Comparison of ENCODE assay signal across 20 cellular contexts in the genomic region with DNA sequence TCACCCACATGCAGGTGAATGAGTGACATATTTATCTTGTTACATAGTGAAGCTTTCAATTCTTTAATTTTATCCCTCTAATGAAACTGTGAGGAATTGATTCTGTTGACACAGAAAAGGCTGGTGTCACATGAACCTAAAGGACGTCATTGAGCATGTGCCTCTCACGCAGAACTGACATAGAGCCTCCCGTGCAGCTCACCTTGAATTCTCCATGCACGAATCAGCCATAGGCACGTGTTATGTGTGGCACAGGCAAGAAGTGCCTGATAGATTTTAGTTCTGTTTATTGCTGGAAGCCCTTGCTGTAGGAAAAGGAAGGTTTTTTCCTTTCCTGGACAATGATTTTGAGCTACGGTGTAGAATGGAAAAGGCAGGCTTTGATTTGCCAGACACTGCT. TPM values are rescaled to one million over a fixed set of nuclear protein-coding genes. Genes with fewer than 3 reads are reported as not detected.
DNase-seq lines count a peak whose midpoint lies in the region; ATAC-seq, FAIRE-seq and TF ChIP-seq lines count a peak whose summit lies in the region.
"Had no signal": no experiment of that assay in that cellular context is flagged by ENCODE, and none has a peak within 500 bp of the region (broad histone marks: within the 10 kb centered on the region; RNA-seq: fewer than 3 reads in every experiment).

No MANE protein-coding gene starts in this region.

- no peak overlapping the region for H4K91ac ChIP-seq in IMR-90 (ENCODE audit: insufficient read depth, low read depth, low read length)

- ATAC-seq in activated naive CD8-positive, alpha-beta T cell treated with anti-CD3 and anti-CD28 coated beads, Interleukin-2, amount 10 ng/mL, durations not matched to agents 7 days and 5 days (ENCODE audit: low read depth) = no peak
- no peak for ATAC-seq in IMR-90 (ENCODE audit: low read depth)
- ATAC-seq in activated CD8-positive, alpha-beta T cell treated with anti-CD3 and anti-CD28 coated beads for 36 hours = no peak
- ATAC-seq in naive thymus-derived CD4-positive, alpha-beta T cell = no peak
- ATAC-seq: CD8-positive, alpha-beta T cell had no signal

- H3K27ac Mint-ChIP-seq in activated naive CD8-positive, alpha-beta T cell treated with anti-CD3 and anti-CD28 coated beads, Interleukin-2, amount 10 ng/mL, durations not matched to agents 7 days and 5 days = peak overlapping the region; percentile 86
- H3K27ac Mint-ChIP-seq in activated naive CD8-positive, alpha-beta T cell treated with anti-CD3 and anti-CD28 coated beads for 36 hours = no peak overlapping the region
- H3K27ac Mint-ChIP-seq in activated CD8-positive, alpha-beta T cell treated with anti-CD3 and anti-CD28 coated beads for 36 hours = peak overlapping the region; percentile 15
- peak overlapping the region in 8 of 9 donors; percentile 7 to 98 (median 62) for H3K27ac Mint-ChIP-seq in naive thymus-derived CD4-positive, alpha-beta T cell
- H3K27ac Mint-ChIP-seq in CD14-positive monocyte = no peak overlapping the region
- H3K27ac Mint-ChIP-seq in activated T-helper 1 cell treated with anti-CD3 and anti-CD28 coated beads, Interleukin-12 subunit alpha, Interleukin-12 subunit beta, Interleukin-2, Interleukin-4 antibody, amounts not matched to agents 30 ng/mL and 10 ng/mL and 1 ng/mL, durations not matched to agents 14 hours and 24 hours and 36 hours = no peak overlapping the region

- POLR2A ChIA-PET in activated naive CD8-positive, alpha-beta T cell treated with anti-CD3 and anti-CD28 coated beads, Interleukin-2, amount 10 ng/mL, durations not matched to agents 7 days and 5 days (lab: Charles Lee) = interaction anchor here (1.7 kb wide), 1 partner anchor 9 kb away, joined by 4 read pairs; no protein-coding TSS in a partner anchor
- POLR2A ChIA-PET in IMR-90 (lab: Charles Lee; ENCODE audit: unreplicated experiment) = no interaction called here
- POLR2A ChIA-PET in activated CD8-positive, alpha-beta T cell treated with anti-CD3 and anti-CD28 coated beads for 36 hours (lab: Charles Lee) = interaction anchor here (1.8 kb wide), 2 partner anchors 9 to 20 kb away, joined by 5 to 6 read pairs; no protein-coding TSS in a partner anchor
- POLR2A ChIA-PET in naive thymus-derived CD4-positive, alpha-beta T cell (lab: Charles Lee) = interaction anchor here (1.2 kb wide), 1 partner anchor 13 kb away, joined by 3 read pairs; no protein-coding TSS in a partner anchor

- peaks cover 26% of the 10 kb centered on the region for H3K4me1 ChIP-seq in IMR-90 (ENCODE audit: control insufficient read depth, insufficient read depth, low read length)
- H3K4me1 ChIP-seq in naive thymus-derived CD4-positive, alpha-beta T cell (ENCODE audit: control insufficient read depth in 2 of 2, insufficient read depth in 2 of 2, low read length in 2 of 2) = peaks cover 71 to 77% of the 10 kb centered on the region in 2 donors

- no peaks in the 10 kb centered on the region for H3K27me3 ChIP-seq in IMR-90 (ENCODE audit: control insufficient read depth, insufficient read depth, low read length)
- H3K27me3 ChIP-seq in naive thymus-derived CD4-positive, alpha-beta T cell (ENCODE audit: control insufficient read depth in 2 of 2, insufficient read depth in 2 of 2, low read length in 2 of 2) = no peaks in the 10 kb centered on the region
- H3K27me3 ChIP-seq: MG63, SJSA1 had no signal

- no peak overlapping the region for H3K14ac ChIP-seq in IMR-90 (replicated peaks; ENCODE audit: low read depth, low read length)

- H3K9ac ChIP-seq in IMR-90 (ENCODE audit: low read depth, low read length) = no peak overlapping the region

- no peaks in the 10 kb centered on the region for H3K9me3 ChIP-seq in IMR-90 (ENCODE audit: control insufficient read depth, insufficient read depth, low read length)
- H3K9me3 ChIP-seq in naive thymus-derived CD4-positive, alpha-beta T cell (ENCODE audit: control insufficient read depth in 2 of 3, low read length in 3 of 3) = no peaks in the 10 kb centered on the region
- H3K9me3 ChIP-seq: MG63, SJSA1 had no signal

- H3K23ac ChIP-seq in IMR-90 (ENCODE audit: low read depth, low read length) = no peak overlapping the region

- H2BK120ac ChIP-seq in IMR-90 (ENCODE audit: low read depth, low read length) = no peak overlapping the region

- no peak overlapping the region for H3K4ac ChIP-seq in IMR-90 (ENCODE audit: low read depth, low read length)

- no peak overlapping the region for H3K27ac ChIP-seq in IMR-90 (ENCODE audit: insufficient read depth, low read length)
- no peak overlapping the region for H3K27ac ChIP-seq in naive thymus-derived CD4-positive, alpha-beta T cell (ENCODE audit: low read depth, low read length)
- H3K27ac ChIP-seq: SJSA1 had no signal

- no TSS peak for BruUV-seq in IMR-90 (replicated peaks; lab: Mats Ljungman, UMichigan)

- no peak for DNase-seq in activated naive CD8-positive, alpha-beta T cell treated with anti-CD3 and anti-CD28 coated beads, Interleukin-2, amount 10 ng/mL, durations not matched to agents 7 days and 5 days
- DNase-seq in activated naive CD8-positive, alpha-beta T cell treated with anti-CD3 and anti-CD28 coated beads for 36 hours = no peak
- DNase-seq in IMR-90 (no peak), CD14-positive monocyte (ENCODE audit: low spot score) (no peak), GM12891 (ENCODE audit: insufficient read length, low spot score) (no peak)
- DNase-seq in activated CD8-positive, alpha-beta T cell treated with anti-CD3 and anti-CD28 coated beads for 36 hours = no peak
- DNase-seq in naive thymus-derived CD4-positive, alpha-beta T cell = no peak
- DNase-seq in activated T-helper 1 cell treated with anti-CD3 and anti-CD28 coated beads, Interleukin-12 subunit alpha, Interleukin-12 subunit beta, Interleukin-2, Interleukin-4 antibody, amounts not matched to agents 30 ng/mL and 10 ng/mL and 1 ng/mL, durations not matched to agents 14 hours and 24 hours and 36 hours (ENCODE audit: low spot score) = no peak
- DNase-seq: DMS79 treated with DMSO at 0.1 percent for 48 hours, GOT3, KBM-7, MG63, NCI-H1092, NCI-H146, NCI-H2081, NCI-H748 treated with DMSO at 0.1 percent for 48 hours had no signal

- in situ Hi-C loops in IMR-90 (cut with MboI; ENCODE audit: low sequenced_read_pairs) = no loop called here

- H2BK5ac ChIP-seq in IMR-90 (ENCODE audit: low read depth, low read length, poor library complexity, severe bottlenecking) = no peak overlapping the region

- no CpG with 5 or more reads among the region's 6 CpGs for WGBS in IMR-90 (ENCODE audit: extremely low coverage in 2 of 2, insufficient read length in 1 of 2), 2 experiments

- H4K8ac ChIP-seq in IMR-90 (ENCODE audit: low read depth in 2 of 2, low read length in 2 of 2) = no peak overlapping the region

- H2BK20ac ChIP-seq in IMR-90 (ENCODE audit: low read depth, low read length) = no peak overlapping the region

- H3K79me1 ChIP-seq in IMR-90 (ENCODE audit: low read depth in 1 of 2, low read length in 2 of 2) = peaks cover 3 to 91% of the 10 kb centered on the region in 2 experiments; a peak in 3 of 4 replicates

- H2AK9ac ChIP-seq in IMR-90 (replicated peaks; ENCODE audit: low read depth, low read length, poor library complexity) = no peak overlapping the region

- no peak overlapping the region for H3K18ac ChIP-seq in IMR-90 (ENCODE audit: low read depth, low read length)

- H2AFZ ChIP-seq in IMR-90 (replicated peaks; ENCODE audit: low read length, poor library complexity) = no peak overlapping the region

- no peak overlapping the region for H4K5ac ChIP-seq in IMR-90 (ENCODE audit: low read depth, low read length)

- TF ChIP-seq CTCF in IMR-90 (conservative IDR thresholded peaks at IDR 0.05; ENCODE audit: low read depth, low read length) (no peak), CD14-positive monocyte (IDR thresholded peaks at IDR 0.05) (no peak)
- TF ChIP-seq CTCF in activated CD8-positive, alpha-beta T cell treated with anti-CD3 and anti-CD28 coated beads for 36 hours (IDR thresholded peaks at IDR 0.05) = no peak

- no peak for FAIRE-seq in GM12891 (lab: Jason Lieb, UNC)
- FAIRE-seq: D721Med, G401.6 had no signal

- no peak for TF ChIP-seq RAD21 in IMR-90 (IDR thresholded peaks at IDR 0.05; ENCODE audit: low read length)

- no peak overlapping the region for H2BK15ac ChIP-seq in IMR-90 (ENCODE audit: low read depth, low read length)

- H2AK5ac ChIP-seq in IMR-90 (ENCODE audit: low read depth, low read length) = no peak overlapping the region

- dilution Hi-C loops in IMR-90 (cut with HindIII; ENCODE audit: low sequenced_read_pairs, unreplicated experiment) = no loop called here

- H3K4me3 ChIP-seq in IMR-90 (ENCODE audit: insufficient read depth, low read depth, low read length) = no peak overlapping the region
- no peak overlapping the region for H3K4me3 ChIP-seq in naive thymus-derived CD4-positive, alpha-beta T cell (ENCODE audit: low read length)
- H3K4me3 ChIP-seq: MG63, SJSA1 had no signal

- H3K27me3 Mint-ChIP-seq in activated naive CD8-positive, alpha-beta T cell treated with anti-CD3 and anti-CD28 coated beads, Interleukin-2, amount 10 ng/mL, durations not matched to agents 7 days and 5 days = no peaks in the 10 kb centered on the region
- H3K27me3 Mint-ChIP-seq in activated naive CD8-positive, alpha-beta T cell treated with anti-CD3 and anti-CD28 coated beads for 36 hours = no peaks in the 10 kb centered on the region
- no peaks in the 10 kb centered on the region for H3K27me3 Mint-ChIP-seq in activated CD8-positive, alpha-beta T cell treated with anti-CD3 and anti-CD28 coated beads for 36 hours
- no peaks in the 10 kb centered on the region for H3K27me3 Mint-ChIP-seq in naive thymus-derived CD4-positive, alpha-beta T cell
- peaks cover 0 to 8% (median 4%) of the 10 kb centered on the region in 3 donors for H3K27me3 Mint-ChIP-seq in CD14-positive monocyte (ENCODE audit: low read depth in 3 of 3)
- no peaks in the 10 kb centered on the region for H3K27me3 Mint-ChIP-seq in activated T-helper 1 cell treated with anti-CD3 and anti-CD28 coated beads, Interleukin-12 subunit alpha, Interleukin-12 subunit beta, Interleukin-2, Interleukin-4 antibody, amounts not matched to agents 30 ng/mL and 10 ng/mL and 1 ng/mL, durations not matched to agents 14 hours and 24 hours and 36 hours (ENCODE audit: insufficient read depth)

- H3K9me3 Mint-ChIP-seq in activated naive CD8-positive, alpha-beta T cell treated with anti-CD3 and anti-CD28 coated beads, Interleukin-2, amount 10 ng/mL, durations not matched to agents 7 days and 5 days = no peaks in the 10 kb centered on the region
- H3K9me3 Mint-ChIP-seq in activated naive CD8-positive, alpha-beta T cell treated with anti-CD3 and anti-CD28 coated beads for 36 hours = no peaks in the 10 kb centered on the region
- H3K9me3 Mint-ChIP-seq in activated CD8-positive, alpha-beta T cell treated with anti-CD3 and anti-CD28 coated beads for 36 hours = no peaks in the 10 kb centered on the region
- H3K9me3 Mint-ChIP-seq in naive thymus-derived CD4-positive, alpha-beta T cell = no peaks in the 10 kb centered on the region
- H3K9me3 Mint-ChIP-seq in CD14-positive monocyte = peaks cover 0 to 2% (median 0%) of the 10 kb centered on the region in 7 donors
- no peaks in the 10 kb centered on the region for H3K9me3 Mint-ChIP-seq in activated T-helper 1 cell treated with anti-CD3 and anti-CD28 coated beads, Interleukin-12 subunit alpha, Interleukin-12 subunit beta, Interleukin-2, Interleukin-4 antibody, amounts not matched to agents 30 ng/mL and 10 ng/mL and 1 ng/mL, durations not matched to agents 14 hours and 24 hours and 36 hours
- H3K9me3 Mint-ChIP-seq: CD8-positive, alpha-beta T cell had no signal

- intact Hi-C loops in IMR-90 (cut with micrococcal nuclease) (no loop called here), CD14-positive monocyte (cut with micrococcal nuclease) (loop anchor here in 1 of 2 donors (10.0 kb wide), 1 partner anchor 271 kb away; a partner anchor contains a TSS)
- intact Hi-C loops in activated CD8-positive, alpha-beta T cell treated with anti-CD3 and anti-CD28 coated beads for 36 hours (cut with micrococcal nuclease) = no loop called here
- intact Hi-C loops in naive thymus-derived CD4-positive, alpha-beta T cell (cut with micrococcal nuclease) = loop anchor here in 1 of 2 donors (2.0 kb wide), 1 partner anchor 19 kb away; no protein-coding TSS in a partner anchor
- intact Hi-C loops in activated T-helper 1 cell treated with anti-CD3 and anti-CD28 coated beads, Interleukin-12 subunit alpha, Interleukin-12 subunit beta, Interleukin-2, Interleukin-4 antibody, amounts not matched to agents 30 ng/mL and 10 ng/mL and 1 ng/mL, durations not matched to agents 14 hours and 24 hours and 36 hours (cut with micrococcal nuclease) = no loop called here

- H3K36me3 ChIP-seq in IMR-90 (ENCODE audit: control insufficient read depth, insufficient read depth, low read length) = peaks cover 46% of the 10 kb centered on the region
- H3K36me3 ChIP-seq in naive thymus-derived CD4-positive, alpha-beta T cell (ENCODE audit: control insufficient read depth in 2 of 3, insufficient read depth in 3 of 3, low read length in 3 of 3) = no peaks in the 10 kb centered on the region
- H3K36me3 ChIP-seq: MG63 had no signal

- peaks cover 22% of the 10 kb centered on the region for H3K36me3 Mint-ChIP-seq in activated naive CD8-positive, alpha-beta T cell treated with anti-CD3 and anti-CD28 coated beads, Interleukin-2, amount 10 ng/mL, durations not matched to agents 7 days and 5 days
- H3K36me3 Mint-ChIP-seq in activated naive CD8-positive, alpha-beta T cell treated with anti-CD3 and anti-CD28 coated beads for 36 hours = peaks cover 54% of the 10 kb centered on the region
- H3K36me3 Mint-ChIP-seq in activated CD8-positive, alpha-beta T cell treated with anti-CD3 and anti-CD28 coated beads for 36 hours (ENCODE audit: low read depth) = peaks cover 29% of the 10 kb centered on the region
- H3K36me3 Mint-ChIP-seq in naive thymus-derived CD4-positive, alpha-beta T cell = peaks cover 0 to 26% (median 6%) of the 10 kb centered on the region in 5 donors
- H3K36me3 Mint-ChIP-seq in CD14-positive monocyte = no peaks in the 10 kb centered on the region
- peaks cover 27% of the 10 kb centered on the region for H3K36me3 Mint-ChIP-seq in activated T-helper 1 cell treated with anti-CD3 and anti-CD28 coated beads, Interleukin-12 subunit alpha, Interleukin-12 subunit beta, Interleukin-2, Interleukin-4 antibody, amounts not matched to agents 30 ng/mL and 10 ng/mL and 1 ng/mL, durations not matched to agents 14 hours and 24 hours and 36 hours (ENCODE audit: low read depth)

- H3K4me3 Mint-ChIP-seq in activated naive CD8-positive, alpha-beta T cell treated with anti-CD3 and anti-CD28 coated beads, Interleukin-2, amount 10 ng/mL, durations not matched to agents 7 days and 5 days = peak overlapping the region; percentile 80
- no peak overlapping the region for H3K4me3 Mint-ChIP-seq in activated naive CD8-positive, alpha-beta T cell treated with anti-CD3 and anti-CD28 coated beads for 36 hours
- no peak overlapping the region for H3K4me3 Mint-ChIP-seq in activated CD8-positive, alpha-beta T cell treated with anti-CD3 and anti-CD28 coated beads for 36 hours
- H3K4me3 Mint-ChIP-seq in naive thymus-derived CD4-positive, alpha-beta T cell = peak overlapping the region in 6 of 10 donors; percentile 4 to 79 (median 61)
- H3K4me3 Mint-ChIP-seq in CD14-positive monocyte = no peak overlapping the region
- H3K4me3 Mint-ChIP-seq in activated T-helper 1 cell treated with anti-CD3 and anti-CD28 coated beads, Interleukin-12 subunit alpha, Interleukin-12 subunit beta, Interleukin-2, Interleukin-4 antibody, amounts not matched to agents 30 ng/mL and 10 ng/mL and 1 ng/mL, durations not matched to agents 14 hours and 24 hours and 36 hours = no peak overlapping the region
- H3K4me3 Mint-ChIP-seq: CD8-positive, alpha-beta T cell had no signal

- H3K9me1 ChIP-seq in IMR-90 (ENCODE audit: insufficient read depth, low read length) = peaks cover 37% of the 10 kb centered on the region

- no peak overlapping the region for H3K4me2 ChIP-seq in IMR-90 (ENCODE audit: low read depth, low read length)

- peaks cover 86% of the 10 kb centered on the region for H3K4me1 Mint-ChIP-seq in activated naive CD8-positive, alpha-beta T cell treated with anti-CD3 and anti-CD28 coated beads, Interleukin-2, amount 10 ng/mL, durations not matched to agents 7 days and 5 days
- peaks cover 93% of the 10 kb centered on the region for H3K4me1 Mint-ChIP-seq in activated naive CD8-positive, alpha-beta T cell treated with anti-CD3 and anti-CD28 coated beads for 36 hours
- peaks cover 91% of the 10 kb centered on the region for H3K4me1 Mint-ChIP-seq in activated CD8-positive, alpha-beta T cell treated with anti-CD3 and anti-CD28 coated beads for 36 hours (ENCODE audit: low read depth)
- H3K4me1 Mint-ChIP-seq in naive thymus-derived CD4-positive, alpha-beta T cell = peaks cover 80 to 97% (median 95%) of the 10 kb centered on the region in 7 donors
- H3K4me1 Mint-ChIP-seq in CD14-positive monocyte = peaks cover 17% of the 10 kb centered on the region
- H3K4me1 Mint-ChIP-seq in activated T-helper 1 cell treated with anti-CD3 and anti-CD28 coated beads, Interleukin-12 subunit alpha, Interleukin-12 subunit beta, Interleukin-2, Interleukin-4 antibody, amounts not matched to agents 30 ng/mL and 10 ng/mL and 1 ng/mL, durations not matched to agents 14 hours and 24 hours and 36 hours (ENCODE audit: low read depth) = peaks cover 90% of the 10 kb centered on the region

- TF ChIP-seq POLR2A in IMR-90 (IDR thresholded peaks at IDR 0.05; ENCODE audit: low read depth, low read length) (0 out of 2 replicates have a peak, but pooled peaks have one; percentile 25), GM12891 (IDR thresholded peaks at IDR 0.05; ENCODE audit: low read depth, low read length) (no peak)

- CTCF ChIA-PET in IMR-90 (lab: Yijun Ruan, JAX) = no interaction called here
- CTCF ChIA-PET in activated CD8-positive, alpha-beta T cell treated with anti-CD3 and anti-CD28 coated beads for 36 hours (lab: Charles Lee) = interaction anchor here (0.9 to 1.9 kb wide), 4 partner anchors 17 to 53 kb away, joined by 4 to 5 read pairs (median 4); no protein-coding TSS in a partner anchor
- CTCF ChIA-PET in naive thymus-derived CD4-positive, alpha-beta T cell (lab: Charles Lee) = interaction anchor here (1.1 to 1.8 kb wide), 4 partner anchors 8 to 136 kb away, joined by 3 to 6 read pairs (median 5); no protein-coding TSS in a partner anchor

- no peak overlapping the region for H3K56ac ChIP-seq in IMR-90 (ENCODE audit: extremely low read depth, insufficient read depth, low read length)

- peaks cover 98% of the 10 kb centered on the region for H4K20me1 ChIP-seq in IMR-90 (ENCODE audit: insufficient read depth, low read length)

RNA-seq across cellular contexts. Expression of a gene that starts 11.3 kb away (rescaled TPM):
- total RNA-seq in activated naive CD8-positive, alpha-beta T cell treated with anti-CD3 and anti-CD28 coated beads, Interleukin-2, amount 10 ng/mL, durations not matched to agents 7 days and 5 days = 10 to 100 TPM; 48.3 to 48.4 TPM
- 10 to 100 TPM; 39.6 to 41.9 TPM for total RNA-seq in activated naive CD8-positive, alpha-beta T cell treated with anti-CD3 and anti-CD28 coated beads for 36 hours
- total RNA-seq in IMR-90 (2012; rRNA removed) = 39.7 and 39.8 TPM in 2 replicates
- polyA plus RNA-seq in IMR-90 (2012; rRNA removed) = 45.5 and 47.3 TPM in 2 replicates
- polyA plus RNA-seq in IMR-90 (2012; cell fraction: cytosol; rRNA removed) = 18.2 and 29.3 TPM in 2 replicates
- 152 and 210 TPM in 2 replicates for polyA plus RNA-seq in IMR-90 (2012; cell fraction: nucleus; rRNA removed; ENCODE audit: low replicate concordance)
- 10 to 100 TPM; 36.2 to 37.1 TPM for total RNA-seq in activated CD8-positive, alpha-beta T cell treated with anti-CD3 and anti-CD28 coated beads for 36 hours
- 10 to 100 TPM; 35.7 to 52.2 (median 38.9) TPM for total RNA-seq in naive thymus-derived CD4-positive, alpha-beta T cell
- polyA plus RNA-seq in naive thymus-derived CD4-positive, alpha-beta T cell = 10 to 100 TPM in 1 of 2 donors, 1 to 10 TPM in 1; 6.2 to 11.7 TPM
- polyA plus RNA-seq in CD14-positive monocyte = 1 to 10 TPM in 1 of 2 donors, under 1 TPM in 1; 0.40 to 1.0 TPM
- 24.8 and 25.9 TPM in 2 replicates for total RNA-seq in activated T-helper 1 cell treated with anti-CD3 and anti-CD28 coated beads, Interleukin-12 subunit alpha, Interleukin-12 subunit beta, Interleukin-2, Interleukin-4 antibody, amounts not matched to agents 30 ng/mL and 10 ng/mL and 1 ng/mL, durations not matched to agents 14 hours and 24 hours and 36 hours
- 0.60 TPM for polyA plus RNA-seq in GM12891 (2012; ENCODE audit: low read depth, missing spikeins)

Comparison
In these comparisons a context has a peak if more than half of its experiments do, and no peak if none do; other contexts are left out.
1. H3K27ac Mint-ChIP-seq: peak in activated naive CD8-positive, alpha-beta T cell treated with anti-CD3 and anti-CD28 coated beads, Interleukin-2, amount 10 ng/mL, durations not matched to agents 7 days and 5 days (single experiment), activated CD8-positive, alpha-beta T cell treated with anti-CD3 and anti-CD28 coated beads for 36 hours (single experiment) and naive thymus-derived CD4-positive, alpha-beta T cell (8 of 9); none in activated naive CD8-positive, alpha-beta T cell treated with anti-CD3 and anti-CD28 coated beads for 36 hours (single experiment), CD14-positive monocyte (0 of 7) and activated T-helper 1 cell treated with anti-CD3 and anti-CD28 coated beads, Interleukin-12 subunit alpha, Interleukin-12 subunit beta, Interleukin-2, Interleukin-4 antibody, amounts not matched to agents 30 ng/mL and 10 ng/mL and 1 ng/mL, durations not matched to agents 14 hours and 24 hours and 36 hours (single experiment).
2. H3K4me3 Mint-ChIP-seq: peak in activated naive CD8-positive, alpha-beta T cell treated with anti-CD3 and anti-CD28 coated beads, Interleukin-2, amount 10 ng/mL, durations not matched to agents 7 days and 5 days (single experiment) and naive thymus-derived CD4-positive, alpha-beta T cell (6 of 10); none in activated naive CD8-positive, alpha-beta T cell treated with anti-CD3 and anti-CD28 coated beads for 36 hours (single experiment), activated CD8-positive, alpha-beta T cell treated with anti-CD3 and anti-CD28 coated beads for 36 hours (single experiment), CD14-positive monocyte (0 of 2) and activated T-helper 1 cell treated with anti-CD3 and anti-CD28 coated beads, Interleukin-12 subunit alpha, Interleukin-12 subunit beta, Interleukin-2, Interleukin-4 antibody, amounts not matched to agents 30 ng/mL and 10 ng/mL and 1 ng/mL, durations not matched to agents 14 hours and 24 hours and 36 hours (single experiment).